ENCODE assay signal across 7 cellular contexts in the genomic region with DNA sequence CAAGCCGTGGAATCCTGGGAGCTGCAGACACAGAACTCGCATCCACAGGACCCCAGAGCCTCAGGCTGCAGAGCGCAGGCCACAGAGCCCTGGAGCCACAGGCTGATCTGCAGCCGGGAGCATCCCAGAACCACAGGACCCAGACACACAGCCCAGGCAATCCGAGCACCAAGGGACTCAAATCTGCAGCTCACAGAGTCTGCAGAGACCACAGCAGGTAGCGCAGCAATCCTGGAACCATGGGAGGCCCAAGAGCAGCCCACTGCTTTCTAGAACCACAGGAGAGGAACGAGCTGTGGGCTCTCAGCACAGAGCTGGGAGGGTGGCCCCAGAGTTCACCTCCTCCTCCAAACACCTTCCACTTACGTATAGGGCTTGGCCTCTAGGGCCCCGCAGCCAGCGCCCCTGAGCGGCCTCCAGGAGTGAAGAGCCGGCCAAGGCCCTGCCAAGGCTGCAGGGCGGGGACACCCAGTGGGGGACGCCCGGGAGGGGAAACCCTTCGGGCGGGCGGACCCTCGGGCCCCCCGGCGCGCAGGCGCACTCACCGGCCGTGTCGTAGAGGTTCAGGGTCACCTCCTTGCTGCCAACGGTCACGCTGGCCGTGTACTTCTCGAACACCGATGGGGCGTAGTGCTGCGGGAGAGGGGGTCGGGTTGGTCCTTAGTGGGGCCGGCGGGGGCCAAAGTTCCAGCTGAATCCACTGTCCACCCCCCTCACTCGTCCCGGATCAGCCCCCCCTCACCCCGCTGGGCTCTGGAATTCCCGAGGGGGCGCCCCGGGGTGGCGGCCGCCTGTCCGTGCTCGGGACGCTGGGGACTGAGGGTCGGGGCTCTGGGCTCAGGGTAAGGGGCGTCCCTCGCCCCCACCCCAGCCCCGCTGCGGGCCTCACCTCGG. TPM values are rescaled to one million over a fixed set of nuclear protein-coding genes. Genes with fewer than 3 reads are reported as not detected.
DNase-seq lines count a peak whose midpoint lies in the region; ATAC-seq, FAIRE-seq and TF ChIP-seq lines count a peak whose summit lies in the region.

No MANE protein-coding gene starts in this region.

- H3K36me3 ChIP-seq in endodermal cell (ENCODE audit: control insufficient read depth, insufficient read depth, low read length): peaks cover 15% of the 10 kb centered on the region
- peaks cover 25% of the 10 kb centered on the region for H3K36me3 ChIP-seq in neutrophil
- H3K36me3 ChIP-seq in MG63: peaks cover 12% of the 10 kb centered on the region; the same call in 1 of the 2 replicates

- H3K4me3 ChIP-seq in HFF-Myc (replicated peaks; ENCODE audit: low read depth, low read length): peak overlapping the region; percentile 45
- peak overlapping the region; percentile 81 for H3K4me3 ChIP-seq in endodermal cell (ENCODE audit: low read length)
- peak overlapping the region; percentile 80 to 89 for H3K4me3 ChIP-seq in neutrophil (ENCODE audit: low read depth in 1 of 2, low read length in 1 of 2)
- H3K4me3 ChIP-seq in MG63: no peak overlapping the region

- H3K4me1 ChIP-seq in endodermal cell (ENCODE audit: control insufficient read depth, insufficient read depth, low read length) (peaks cover 18% of the 10 kb centered on the region), neutrophil (ENCODE audit: control insufficient read depth in 1 of 2, insufficient read depth in 1 of 2, low read depth in 1 of 2, low read length in 1 of 2) (peaks cover 82 to 86% of the 10 kb centered on the region in 2 experiments)

- no peak overlapping the region for H3K27ac Mint-ChIP-seq in endodermal cell

- no peaks in the 10 kb centered on the region for H3K27me3 ChIP-seq in endodermal cell (ENCODE audit: control insufficient read depth, insufficient read depth, low read length, poor library complexity, severe bottlenecking)
- H3K27me3 ChIP-seq in neutrophil: no peaks in the 10 kb centered on the region
- no peaks in the 10 kb centered on the region for H3K27me3 ChIP-seq in MG63

- peak overlapping the region; percentile 53 for H3K4me3 Mint-ChIP-seq in endodermal cell

- peaks cover 14% of the 10 kb centered on the region for H3K36me3 Mint-ChIP-seq in endodermal cell (ENCODE audit: low read depth)

- peaks cover 29% of the 10 kb centered on the region for H3K4me1 Mint-ChIP-seq in endodermal cell

- DNase-seq in HFF-Myc (ENCODE audit: extremely low read depth, low read depth) (no peak), endodermal cell (peak; percentile 87), MG63 (no peak), urothelium cell line (ENCODE audit: low spot score) (no peak)
- peak; percentile 66 for DNase-seq in activated CD4-positive, CD25-positive, alpha-beta regulatory T cell treated with anti-CD3 and anti-CD28 coated beads, Interleukin-2, amount 50 U/mL, for 72 hours

- ATAC-seq in HG02588 (IDR thresholded peaks at IDR 0.05; ENCODE audit: unreplicated experiment): no peak

- H3K27me3 Mint-ChIP-seq in endodermal cell (ENCODE audit: insufficient read depth): peaks cover 1% of the 10 kb centered on the region

- 17 to 28% methylated on average over 16 to 53 of the region's 53 CpGs for WGBS in endodermal cell (ENCODE audit: insufficient coverage in 1 of 2, insufficient read length in 1 of 2), 2 experiments

- H3K9me3 Mint-ChIP-seq in endodermal cell: no peaks in the 10 kb centered on the region

- no peak for FAIRE-seq in urothelium cell line (lab: Jason Lieb, UNC)

- H3K9ac ChIP-seq in endodermal cell (ENCODE audit: extremely low read depth, low read length, poor library complexity, severe bottlenecking): peak overlapping the region; percentile 53

- H3K9me3 ChIP-seq in endodermal cell (ENCODE audit: control insufficient read depth, low read length) (no peaks in the 10 kb centered on the region), neutrophil (no peaks in the 10 kb centered on the region), MG63 (no peaks in the 10 kb centered on the region)

- H3K27ac ChIP-seq in endodermal cell (ENCODE audit: low read depth, low read length) (no peak overlapping the region), neutrophil (peak overlapping the region; percentile 98)

- no peak for TF ChIP-seq CTCF in HFF-Myc (IDR thresholded peaks at IDR 0.05; ENCODE audit: low read depth, low read length, missing control alignments)
- TF ChIP-seq CTCF in endodermal cell (conservative IDR thresholded peaks at IDR 0.05): no peak
- TF ChIP-seq CTCF in neutrophil (IDR thresholded peaks at IDR 0.05): peak; percentile 24

RNA-seq across cellular contexts. Expression of gene RHOF, which starts 0.6 kb away (rescaled TPM):
- 10 to 100 TPM; 31.0 to 35.6 TPM for total RNA-seq in endodermal cell
- polyA plus RNA-seq in endodermal cell (2013, experiment 1 of 2): 24.1 TPM
- polyA plus RNA-seq in endodermal cell (2013, experiment 2 of 2): 19.1 TPM
- 0.20 and 6.3 TPM in 2 replicates for total RNA-seq in MG63 (2014; rRNA removed; shearing (Covaris generic); ENCODE audit: low replicate concordance)

RNA-seq across cellular contexts. Expression of gene SETD1B, which starts 11.0 kb away (rescaled TPM):
- total RNA-seq in endodermal cell: 10 to 100 TPM; 30.7 to 32.6 TPM
- 10.6 TPM for polyA plus RNA-seq in endodermal cell (2013, experiment 1 of 2)
- 10.3 TPM for polyA plus RNA-seq in endodermal cell (2013, experiment 2 of 2)
- total RNA-seq in MG63 (2014; rRNA removed; shearing (Covaris generic); ENCODE audit: low replicate concordance): 1.0 and 1.1 TPM in 2 replicates

Comparison
In these comparisons a context has a peak if more than half of its experiments do, and no peak if none do; other contexts are left out.
1. DNase-seq: peak in activated CD4-positive, CD25-positive, alpha-beta regulatory T cell treated with anti-CD3 and anti-CD28 coated beads, Interleukin-2, amount 50 U/mL, for 72 hours (single experiment) and endodermal cell (single experiment); none in HFF-Myc (single experiment), MG63 (single experiment) and urothelium cell line (single experiment).
2. RNA of gene SETD1B, which starts 11.0 kb away (total RNA-seq): 30.7 to 32.6 TPM in endodermal cell; 1.0 to 1.1 TPM in MG63; every median in the first group is over 10 times any median in the second.